18 cellular contexts compared by ENCODE assay signal in the genomic region with DNA sequence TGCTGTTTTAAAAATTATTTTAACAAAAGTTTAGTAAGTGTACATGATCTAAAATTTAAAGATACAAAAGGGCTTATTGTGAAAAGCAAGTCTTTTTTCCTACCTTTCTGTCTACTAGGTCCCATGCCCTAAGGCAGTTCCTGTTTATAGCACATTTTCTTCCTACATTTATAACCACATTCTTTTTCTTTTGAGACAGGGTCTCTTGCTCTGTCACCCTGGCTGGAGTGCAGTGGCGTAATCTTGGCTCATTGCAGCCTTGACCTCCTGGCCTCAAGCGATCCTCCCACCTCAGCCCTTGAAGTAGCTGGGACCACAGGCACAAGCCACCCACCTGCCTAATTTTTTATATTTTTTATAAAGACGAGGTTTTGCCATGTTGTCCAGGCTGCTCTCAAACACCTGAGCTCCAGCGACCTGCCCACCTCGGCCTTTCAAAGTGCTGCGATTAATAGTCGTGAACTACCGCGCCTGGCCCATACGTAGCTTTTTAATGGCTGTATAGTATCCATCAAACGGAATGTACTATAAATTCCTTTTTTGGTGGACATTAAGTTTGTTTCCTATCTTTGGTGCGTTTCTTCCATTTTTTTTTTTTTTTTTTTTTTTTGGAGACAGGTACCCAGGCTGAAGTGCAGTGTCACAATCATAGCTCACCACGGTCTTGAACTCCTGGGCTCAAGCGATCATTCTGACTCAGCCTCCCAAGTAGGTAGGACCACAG.
"Had no signal": no experiment of that assay in that cellular context is flagged by ENCODE, and none has a peak within 500 bp of the region (broad histone marks: within the 10 kb centered on the region; RNA-seq: fewer than 3 reads in every experiment).

No MANE protein-coding gene starts in this region.

- ATAC-seq: activated CD4-positive, alpha-beta T cell treated with anti-CD3 and anti-CD28 coated beads for 36 hours; activated CD8-positive, alpha-beta T cell treated with anti-CD3 and anti-CD28 coated beads for 36 hours; activated T-cell treated with anti-CD3 and anti-CD28 coated beads, Interleukin-2, amount 50 U/mL, for 72 hours; naive thymus-derived CD4-positive, alpha-beta T cell; right cardiac atrium; stimulated activated naive B cell treated with anti-CD40 and anti-IgM and Interleukin-4, amounts not matched to agents 10 μg/mL and 1 μg/mL and 100 μg/mL, for 72 hours had no signal

- H3K36me3 ChIP-seq: transverse colon had no signal

- H3K27ac ChIP-seq: esophagus muscularis mucosa, spleen, transverse colon, VCaP had no signal

- DNase-seq: activated CD4-positive, alpha-beta T cell treated with anti-CD3 and anti-CD28 coated beads for 36 hours; activated CD8-positive, alpha-beta memory T cell treated with anti-CD3 and anti-CD28 coated beads, Interleukin-2, amount 50 U/mL, for 4 hours; activated CD8-positive, alpha-beta T cell treated with anti-CD3 and anti-CD28 coated beads for 36 hours; activated naive CD8-positive, alpha-beta T cell treated with anti-CD3 and anti-CD28 coated beads, Interleukin-2, amount 10 ng/mL, durations not matched to agents 7 days and 5 days; activated T-cell treated with anti-CD3 and anti-CD28 coated beads, Interleukin-2, amount 50 U/mL, for 72 hours; anterior cingulate cortex; hypothalamus; naive thymus-derived CD4-positive, alpha-beta T cell; right cardiac atrium; spleen; stimulated activated CD4-positive, alpha-beta T cell treated with anti-CD3 and anti-CD28 coated beads, Interleukin-1b, Interleukin-23, amount 100 ng/mL, for 48 hours; stimulated activated naive B cell treated with anti-CD40 and anti-IgM and Interleukin-4, amounts not matched to agents 10 μg/mL and 1 μg/mL and 100 μg/mL, for 72 hours; substantia nigra; T-helper 9 cell; transverse colon had no signal

- H3K4me3 ChIP-seq: esophagus muscularis mucosa, lung, spleen, transverse colon had no signal

- H3K27me3 ChIP-seq: esophagus muscularis mucosa, spleen, transverse colon had no signal

- H3K9me3 ChIP-seq: transverse colon had no signal
